ENCODE assay signal across 8 cellular contexts in genomic region chr6:138088307-138088744, GRCh38. TPM values are rescaled to one million over a fixed set of nuclear protein-coding genes. Genes with fewer than 3 reads are reported as not detected.
A peak's percentile ranks its signal among the peaks of the same experiment; 100 is the strongest.
DNase-seq lines count a peak whose midpoint lies in the region; FAIRE-seq and TF ChIP-seq lines count a peak whose summit lies in the region.

No MANE protein-coding gene starts in this region.

- peak; percentile 51 for DNase-seq in COR-L47 (lab: John Stamatoyannopoulos, UW)
- peak in 2 of 3 experiments; percentile 77 to 95 for DNase-seq in NCI-H1417 (lab: John Stamatoyannopoulos, UW)
- DNase-seq in bronchial epithelial cell (ENCODE audit: low read depth), result peak; percentile 98
- DNase-seq in mucosa of gallbladder (ENCODE audit: low spot score), result peak; percentile 79
- DNase-seq in spleen, result no peak
- DNase-seq in NCI-H2227 (lab: John Stamatoyannopoulos, UW; ENCODE audit: unreplicated experiment), result no peak
- no peak for DNase-seq in GM13977 (ENCODE audit: low spot score)
- DNase-seq in islet precursor cell, result no peak

- H3K4me1 ChIP-seq in spleen, result no peaks in the 10 kb centered on the region

- TF ChIP-seq POLR2A in spleen (IDR thresholded peaks at IDR 0.05), result no peak

- intact Hi-C loops in spleen (cut with DNase I; ENCODE audit: low total_unique reads), result no loop called here

- FAIRE-seq in bronchial epithelial cell (lab: Jason Lieb, UNC), result peak; percentile 94

- H3K36me3 ChIP-seq in bronchial epithelial cell (ENCODE audit: control insufficient read depth, insufficient read depth, low read length) (peaks cover 5% of the 10 kb centered on the region), spleen (no peaks in the 10 kb centered on the region)

- no peak overlapping the region for H3K27ac ChIP-seq in spleen

- no peaks in the 10 kb centered on the region for H3K9me3 ChIP-seq in spleen

- H3K4me3 ChIP-seq in bronchial epithelial cell (ENCODE audit: low read depth, low read length), result no peak overlapping the region
- H3K4me3 ChIP-seq in spleen, result no peak overlapping the region

- in situ Hi-C loops in GM13977 (cut with MboI; ENCODE audit: low pct_unique_long_range_greater_than_20kb, low sequenced_read_pairs, unreplicated experiment), result no loop called here

- 62 to 76% (median 71%) methylated on average over 4 of the region's 4 CpGs for WGBS in spleen, 5 donors

- H3K27me3 ChIP-seq in bronchial epithelial cell (ENCODE audit: control insufficient read depth, insufficient read depth, low read length) (no peaks in the 10 kb centered on the region), spleen (replicated peaks in 1 of 7) (peaks cover 0 to 24% (median 0%) of the 10 kb centered on the region in 7 donors)

- TF ChIP-seq CTCF in bronchial epithelial cell (IDR thresholded peaks at IDR 0.05; ENCODE audit: insufficient read depth, low read length, severe bottlenecking), result no peak
- no peak for TF ChIP-seq CTCF in spleen (IDR thresholded peaks at IDR 0.05 in 8 of 11, conservative IDR thresholded peaks at IDR 0.05 in 3 of 11)
- no peak for TF ChIP-seq CTCF in GM13977 (IDR thresholded peaks at IDR 0.05; ENCODE audit: extremely low read depth, insufficient read depth, missing control alignments)

RNA-seq across cellular contexts. Expression of gene PERP, which starts 18.9 kb away (rescaled TPM):
- 161 and 401 TPM in 2 replicates for total RNA-seq in bronchial epithelial cell
- 99.6 TPM for total RNA-seq in mucosa of gallbladder
- 1 to 10 TPM in 1 of 7 donors, under 1 TPM in 6; 0.29 to 1.1 (median 0.56) TPM for total RNA-seq in spleen
- under 1 TPM; 0.46 to 0.90 (median 0.55) TPM for polyA plus RNA-seq in spleen

Comparison
In these comparisons a context has a peak if more than half of its experiments do, and no peak if none do; other contexts are left out.
1. DNase-seq: peak in COR-L47 (single experiment), NCI-H1417 (2 of 3), bronchial epithelial cell (single experiment) and mucosa of gallbladder (single experiment); none in spleen (single experiment), NCI-H2227 (single experiment), GM13977 (single experiment) and islet precursor cell (single experiment).
2. RNA of gene PERP, which starts 18.9 kb away (total RNA-seq): 161 to 401 TPM in bronchial epithelial cell and 99.6 TPM in mucosa of gallbladder (single experiment); 0.29 to 1.1 TPM in spleen; every median in the first group is over 10 times any median in the second.